7 cellular contexts compared by ENCODE assay signal in genomic region chr10:117775478-117775877, GRCh38.
"Had no signal": no experiment of that assay in that cellular context is flagged by ENCODE, and none has a peak within 500 bp of the region (broad histone marks: within the 10 kb centered on the region; RNA-seq: fewer than 3 reads in every experiment).

No MANE protein-coding gene starts in this region.

- H3K27ac Mint-ChIP-seq: GM23338, H9 had no signal

- H3K27ac ChIP-seq: HL-60 had no signal

- H3K4me1 Mint-ChIP-seq: GM23338 had no signal

- H3K4me3 Mint-ChIP-seq: GM23338, H9 had no signal

- H3K9me3 Mint-ChIP-seq: GM23338, H9 had no signal

- H3K4me3 ChIP-seq: GM23338, K562 had no signal

- DNase-seq: H9, HCEC 1CT, IMR-90 had no signal

- ATAC-seq: GM23338, HepG2, K562 had no signal
